In genomic region chr2:190533175-190533967, GRCh38 we compare ENCODE assay signal across 8 cellular contexts. TPM values are rescaled to one million over a fixed set of nuclear protein-coding genes. Genes with fewer than 3 reads are reported as not detected.
DNase-seq lines count a peak whose midpoint lies in the region; ATAC-seq, FAIRE-seq and TF ChIP-seq lines count a peak whose summit lies in the region.

No MANE protein-coding gene starts in this region.

- TF ChIP-seq POLR2A in HepG2 (IDR thresholded peaks at IDR 0.05; ENCODE audit: insufficient read depth in 1 of 2, low read depth in 2 of 2, low read length in 2 of 2), result no peak

- intact Hi-C loops in HepG2 (cut with micrococcal nuclease; ENCODE audit: unreplicated experiment) (loop anchor here (10.0 kb wide), 1 partner anchor 271 kb away; no protein-coding TSS in a partner anchor), tibial artery (cut with DNase I; ENCODE audit: low total_unique reads) (no loop called here)

- H3K4me3 Mint-ChIP-seq in activated naive CD8-positive, alpha-beta T cell treated with anti-CD3 and anti-CD28 coated beads, Interleukin-2, amount 10 ng/mL, durations not matched to agents 7 days and 5 days, result peak overlapping the region; percentile 94

- H3K4me3 ChIP-seq in ACC112 (ENCODE audit: low read depth, low read length), result peak overlapping the region; percentile 93
- H3K4me3 ChIP-seq in HFF-Myc (replicated peaks; ENCODE audit: low read depth, low read length), result peak overlapping the region; percentile 53
- peak overlapping the region; percentile 77 to 90 (median 85) for H3K4me3 ChIP-seq in HepG2 (replicated peaks in 1 of 3; ENCODE audit: insufficient read depth in 1 of 3, low read depth in 2 of 3, low read length in 3 of 3)
- H3K4me3 ChIP-seq in tibial artery, result peak overlapping the region; percentile 72 to 82

- H3K4me2 ChIP-seq in HepG2 (ENCODE audit: low read depth, low read length), result peak overlapping the region; percentile 94

- 75% methylated on average over 10 of the region's 10 CpGs for WGBS in HepG2 (ENCODE audit: low lambda C conversion rate)

- TF ChIP-seq RAD21 in HepG2 (CRISPR knock-in tag; IDR thresholded peaks at IDR 0.05), result no peak

- TF ChIP-seq EP300 in HepG2 (IDR thresholded peaks at IDR 0.05; ENCODE audit: low read depth in 2 of 2, low read length in 2 of 2) (no peak), HepG2 (CRISPR knock-in tag; IDR thresholded peaks at IDR 0.05; ENCODE audit: borderline replicate concordance) (no peak)

- TSS peak; percentile 67 for BruUV-seq in HepG2 (replicated peaks; lab: Mats Ljungman, UMichigan)

- peaks cover 24% of the 10 kb centered on the region for H3K36me3 Mint-ChIP-seq in activated naive CD8-positive, alpha-beta T cell treated with anti-CD3 and anti-CD28 coated beads, Interleukin-2, amount 10 ng/mL, durations not matched to agents 7 days and 5 days

- H3K79me2 ChIP-seq in ACC112 (ENCODE audit: control insufficient read depth, insufficient read depth, low read length, unreplicated experiment), result peaks cover 14% of the 10 kb centered on the region
- H3K79me2 ChIP-seq in HepG2 (ENCODE audit: insufficient read depth, low read length), result peaks cover 6% of the 10 kb centered on the region

- no peak for TF ChIP-seq CTCF in HFF-Myc (IDR thresholded peaks at IDR 0.05; ENCODE audit: low read depth, low read length, missing control alignments)
- no peak for TF ChIP-seq CTCF in HepG2 (CRISPR knock-in tag; IDR thresholded peaks at IDR 0.05)
- TF ChIP-seq CTCF in tibial artery (IDR thresholded peaks at IDR 0.05), result no peak

- no peaks in the 10 kb centered on the region for H3K27me3 Mint-ChIP-seq in activated naive CD8-positive, alpha-beta T cell treated with anti-CD3 and anti-CD28 coated beads, Interleukin-2, amount 10 ng/mL, durations not matched to agents 7 days and 5 days

- CTCF ChIA-PET in HepG2 (lab: Yijun Ruan, JAX; ENCODE audit: low intra/inter-chr PET ratio, low total read pairs), result no interaction called here

- H3K27ac Mint-ChIP-seq in activated naive CD8-positive, alpha-beta T cell treated with anti-CD3 and anti-CD28 coated beads, Interleukin-2, amount 10 ng/mL, durations not matched to agents 7 days and 5 days, result peak overlapping the region; percentile 99

- peaks cover 8% of the 10 kb centered on the region for H3K9me3 Mint-ChIP-seq in activated naive CD8-positive, alpha-beta T cell treated with anti-CD3 and anti-CD28 coated beads, Interleukin-2, amount 10 ng/mL, durations not matched to agents 7 days and 5 days

- H3K4me1 ChIP-seq in ACC112 (ENCODE audit: control insufficient read depth, insufficient read depth, low read length, unreplicated experiment) (peaks cover 45% of the 10 kb centered on the region), HepG2 (ENCODE audit: insufficient read depth, low read length) (peaks cover 61% of the 10 kb centered on the region), tibial artery (peaks cover 0 to 52% (median 21%) of the 10 kb centered on the region in 4 donors)

- H3K27ac ChIP-seq in ACC112 (ENCODE audit: low read depth, low read length) (peak overlapping the region; percentile 78), HepG2 (ENCODE audit: extremely low read length, insufficient read depth, low read length) (peak overlapping the region; percentile 91), tibial artery (peak overlapping the region; percentile 96 to 98)

- ATAC-seq in activated naive CD8-positive, alpha-beta T cell treated with anti-CD3 and anti-CD28 coated beads, Interleukin-2, amount 10 ng/mL, durations not matched to agents 7 days and 5 days (ENCODE audit: low read depth), result no peak
- no peak for ATAC-seq in HepG2
- no peak for ATAC-seq in GM18868 (IDR thresholded peaks at IDR 0.05; ENCODE audit: unreplicated experiment)

- H4K20me1 ChIP-seq in HepG2 (ENCODE audit: insufficient read depth, low read length), result no peaks in the 10 kb centered on the region

- no peaks in the 10 kb centered on the region for H3K27me3 ChIP-seq in ACC112 (ENCODE audit: insufficient read depth, low read length)
- no peaks in the 10 kb centered on the region for H3K27me3 ChIP-seq in HepG2 (ENCODE audit: control insufficient read depth in 1 of 2, insufficient read depth in 2 of 2, low read length in 2 of 2)
- H3K27me3 ChIP-seq in tibial artery, result no peaks in the 10 kb centered on the region

- DNase-seq in HFF-Myc (ENCODE audit: extremely low read depth, low read depth) (no peak), HepG2 (ENCODE audit: low spot score) (no peak), tibial artery (no peak), H4 (ENCODE audit: low spot score) (no peak), activated gamma-delta T cell (lab: John Stamatoyannopoulos, UW) (no peak)
- peak; percentile 56 for DNase-seq in activated naive CD8-positive, alpha-beta T cell treated with anti-CD3 and anti-CD28 coated beads, Interleukin-2, amount 10 ng/mL, durations not matched to agents 7 days and 5 days

- H3K9me3 ChIP-seq in HepG2 (ENCODE audit: low read length) (peaks cover 12% of the 10 kb centered on the region; the same call in 1 of the 2 replicates), tibial artery (peaks cover 0 to 5% (median 4%) of the 10 kb centered on the region in 3 donors)

- H2AFZ ChIP-seq in ACC112 (ENCODE audit: low read length, unreplicated experiment), result peak overlapping the region; percentile 91
- peak overlapping the region; percentile 92 for H2AFZ ChIP-seq in HepG2 (ENCODE audit: low read length)

- H3K36me3 ChIP-seq in ACC112 (ENCODE audit: insufficient read depth, low read length) (no peaks in the 10 kb centered on the region; the same call in 1 of the 2 replicates), HepG2 (replicated peaks in 1 of 2; ENCODE audit: control insufficient read depth in 1 of 2, insufficient read depth in 2 of 2, low read length in 2 of 2) (no peaks in the 10 kb centered on the region), tibial artery (no peaks in the 10 kb centered on the region)

- POLR2A ChIA-PET in activated naive CD8-positive, alpha-beta T cell treated with anti-CD3 and anti-CD28 coated beads, Interleukin-2, amount 10 ng/mL, durations not matched to agents 7 days and 5 days (lab: Charles Lee), result interaction anchor here (0.9 to 3.4 kb wide), 15 partner anchors 8 to 1145 kb away, joined by 3 to 46 read pairs (median 5); partner anchors contain the start of genes MFSD6, NAB1 and NABP1
- POLR2A ChIA-PET in HepG2 (lab: Yijun Ruan, JAX), result interaction anchor here (0.8 to 2.2 kb wide), 11 partner anchors 12 to 353 kb away, joined by 3 to 11 read pairs (median 4); partner anchors contain the start of genes HIBCH and NAB1

- in situ Hi-C loops in HepG2 (cut with HindIII; ENCODE audit: extremely low pct_ligation_motif_present, low pct_unique_long_range_greater_than_20kb), result no loop called here

- H3K4me1 Mint-ChIP-seq in activated naive CD8-positive, alpha-beta T cell treated with anti-CD3 and anti-CD28 coated beads, Interleukin-2, amount 10 ng/mL, durations not matched to agents 7 days and 5 days, result peaks cover 38% of the 10 kb centered on the region

- H3K9ac ChIP-seq in HepG2 (ENCODE audit: insufficient read depth, low read depth, low read length), result peak overlapping the region; percentile 88

- no peak for FAIRE-seq in HepG2 (lab: Jason Lieb, UNC)

TF ChIP-seq in HepG2, 621 proteins besides CTCF, POLR2A, EP300 and RAD21 (continues in another document):
- TF ChIP-seq TCF12 (IDR thresholded peaks at IDR 0.05) (no peak), TCF12 (CRISPR knock-in tag; IDR thresholded peaks at IDR 0.05) (no peak), HDAC2 (CRISPR knock-in tag; IDR thresholded peaks at IDR 0.05) (no peak), FOXO4 (CRISPR knock-in tag; conservative IDR thresholded peaks at IDR 0.05) (0 out of 2 replicates have a peak, but pooled peaks have one; percentile 85), RCOR2 (CRISPR knock-in tag; IDR thresholded peaks at IDR 0.05) (peak; percentile 69; the same call in 1 of the 2 replicates), ZNF619 (CRISPR knock-in tag; IDR thresholded peaks at IDR 0.05) (no peak)

RNA-seq across cellular contexts. Expression of gene NEMP2, which starts 1.2 kb away (rescaled TPM):
- 10 to 100 TPM; 16.2 to 23.1 TPM for total RNA-seq in activated naive CD8-positive, alpha-beta T cell treated with anti-CD3 and anti-CD28 coated beads, Interleukin-2, amount 10 ng/mL, durations not matched to agents 7 days and 5 days
- total RNA-seq in HepG2 (2016; rRNA removed; fragmentation: Illumina TruSeq; extraction: Trizol), result 7.8 and 9.8 TPM in 2 replicates
- 3.3 and 4.6 TPM in 2 replicates for total RNA-seq in HepG2 (2016; cell fraction: cytosol; rRNA removed; fragmentation: Illumina TruSeq; extraction: Trizol; ENCODE audit: low read depth)
- 8.3 and 9.0 TPM in 2 replicates for total RNA-seq in HepG2 (2016; cell fraction: insoluble cytoplasmic fraction; rRNA removed; fragmentation: Illumina TruSeq; extraction: Trizol)
- 6.5 and 7.6 TPM in 2 replicates for total RNA-seq in HepG2 (2016; cell fraction: membrane; rRNA removed; fragmentation: Illumina TruSeq; extraction: Trizol)
- 9.1 and 11.4 TPM in 2 replicates for total RNA-seq in HepG2 (2016; cell fraction: nucleus; rRNA removed; fragmentation: Illumina TruSeq; extraction: Trizol)
- 2.4 and 3.3 TPM in 2 replicates for polyA plus RNA-seq in HepG2 (2011; rRNA removed)
- polyA plus RNA-seq in HepG2 (2011; cell fraction: cytosol; rRNA removed), result 1.9 and 4.3 TPM in 2 replicates
- polyA plus RNA-seq in HepG2 (2011; cell fraction: nucleus; rRNA removed), result 1.3 and 2.1 TPM in 2 replicates
- 4.0 and 10.3 TPM in 2 replicates for polyA plus RNA-seq in HepG2 (2012)
- 1.8 and 2.3 TPM in 2 replicates for polyA plus RNA-seq in HepG2 (2016; cell fraction: cytosol; fragmentation: Illumina TruSeq; extraction: Trizol; ENCODE audit: low read depth)
- polyA plus RNA-seq in HepG2 (2016; cell fraction: insoluble cytoplasmic fraction; fragmentation: Illumina TruSeq; extraction: Trizol; ENCODE audit: low read depth), result 5.0 and 6.7 TPM in 2 replicates
- 3.9 and 4.2 TPM in 2 replicates for polyA plus RNA-seq in HepG2 (2016; cell fraction: membrane; fragmentation: Illumina TruSeq; extraction: Trizol; ENCODE audit: low read depth)
- 5.9 and 7.7 TPM in 2 replicates for polyA plus RNA-seq in HepG2 (2016; cell fraction: nucleus; fragmentation: Illumina TruSeq; extraction: Trizol; ENCODE audit: insufficient read depth, low read depth)
- polyA minus RNA-seq in HepG2 (2011; rRNA and poly(A)+ RNA removed; ENCODE audit: low replicate concordance), result 11.9 and 13.0 TPM in 2 replicates
- polyA minus RNA-seq in HepG2 (2011; cell fraction: cytosol; rRNA and poly(A)+ RNA removed), result 4.2 and 8.0 TPM in 2 replicates
- 16.9 and 24.9 TPM in 2 replicates for polyA minus RNA-seq in HepG2 (2011; cell fraction: nucleus; rRNA and poly(A)+ RNA removed)
- 14.6 and 16.5 TPM in 2 replicates for total RNA-seq in H4 (2014; rRNA removed; shearing (Covaris generic))
